ENCODE assay signal across 8 cellular contexts in genomic region chr1:153958111-153958960, GRCh38. TPM values are rescaled to one million over a fixed set of nuclear protein-coding genes. Genes with fewer than 3 reads are reported as not detected.
DNase-seq lines count a peak whose midpoint lies in the region; FAIRE-seq and TF ChIP-seq lines count a peak whose summit lies in the region.

Gene CRTC2 (minus strand): TSS chr1:153958612. CDS start chr1:153958497, 115 bp downstream.

- H2AFZ ChIP-seq in neuronal stem cell (ENCODE audit: low read length), result peak within 1 kb of the TSS; percentile 90

- H3K27ac Mint-ChIP-seq in HFFc6, result peak within 1 kb of the TSS; percentile 72
- peak within 1 kb of the TSS; percentile 92 for H3K27ac Mint-ChIP-seq in activated naive CD4-positive, alpha-beta T cell treated with anti-CD3 and anti-CD28 coated beads for 36 hours

- H4K91ac ChIP-seq in neuronal stem cell (ENCODE audit: low read depth, low read length, poor library complexity), result no peak within 1 kb of the TSS

- peak within 1 kb of the TSS; percentile 43 for H2BK5ac ChIP-seq in neuronal stem cell (ENCODE audit: low read length)

- intact Hi-C loops in activated naive CD4-positive, alpha-beta T cell treated with anti-CD3 and anti-CD28 coated beads for 36 hours (cut with micrococcal nuclease), result loop anchor here (1.0 to 5.0 kb wide), 9 partner anchors 9 to 314 kb away; partner anchors contain the start of genes CREB3L4, HAX1, INTS3 and JTB

- H3K23ac ChIP-seq in neuronal stem cell (ENCODE audit: low read depth, low read length, poor library complexity), result peak within 1 kb of the TSS; percentile 95

- H3K18ac ChIP-seq in neuronal stem cell (ENCODE audit: low read length), result peak within 1 kb of the TSS; percentile 97

- H4K8ac ChIP-seq in neuronal stem cell (ENCODE audit: low read depth, low read length), result no peak within 1 kb of the TSS

- no peak within 1 kb of the TSS for H2AK5ac ChIP-seq in neuronal stem cell (ENCODE audit: low read depth, low read length)

- H3K14ac ChIP-seq in neuronal stem cell (ENCODE audit: low read length), result peak within 1 kb of the TSS; percentile 72

- CTCF ChIA-PET in activated naive CD4-positive, alpha-beta T cell treated with anti-CD3 and anti-CD28 coated beads for 36 hours (lab: Charles Lee), result interaction anchor here (1.3 kb wide), 3 partner anchors 12 to 31 kb away, joined by 4 to 7 read pairs (median 5); partner anchors contain the start of genes DENND4B and RAB13

- no peak within 1 kb of the TSS for H3K4ac ChIP-seq in neuronal stem cell (ENCODE audit: low read length)

- peaks cover 18% of the 10 kb centered on the region for H3K79me1 ChIP-seq in neuronal stem cell (ENCODE audit: low read depth, low read length)

- no peaks in the 10 kb centered on the region for H3K9me3 Mint-ChIP-seq in HFFc6
- H3K9me3 Mint-ChIP-seq in activated naive CD4-positive, alpha-beta T cell treated with anti-CD3 and anti-CD28 coated beads for 36 hours, result no peaks in the 10 kb centered on the region

- H2BK12ac ChIP-seq in neuronal stem cell (ENCODE audit: low read length), result no peak within 1 kb of the TSS

- H2BK15ac ChIP-seq in neuronal stem cell (ENCODE audit: low read length), result no peak within 1 kb of the TSS

- H3K4me3 Mint-ChIP-seq in HFFc6, result peak within 1 kb of the TSS; percentile 97
- H3K4me3 Mint-ChIP-seq in activated naive CD4-positive, alpha-beta T cell treated with anti-CD3 and anti-CD28 coated beads for 36 hours, result peak within 1 kb of the TSS; percentile 86

- no peaks in the 10 kb centered on the region for H3K9me3 ChIP-seq in neuronal stem cell (replicated peaks in 1 of 2; ENCODE audit: control insufficient read depth in 2 of 2, insufficient read depth in 1 of 2, low read depth in 1 of 2, low read length in 2 of 2)

- H3K27ac ChIP-seq in neuronal stem cell (replicated peaks; ENCODE audit: low read length), result peak within 1 kb of the TSS; percentile 88

- H3K4me3 ChIP-seq in neuronal stem cell (ENCODE audit: low read length in 2 of 2), result peak within 1 kb of the TSS; percentile 88 to 97

- peak within 1 kb of the TSS; percentile 94 for H3K9ac ChIP-seq in neuronal stem cell (ENCODE audit: low read depth, low read length, poor library complexity)

- peaks cover 63% of the 10 kb centered on the region for H3K4me1 Mint-ChIP-seq in HFFc6 (ENCODE audit: low read depth)
- H3K4me1 Mint-ChIP-seq in activated naive CD4-positive, alpha-beta T cell treated with anti-CD3 and anti-CD28 coated beads for 36 hours (ENCODE audit: low read depth), result peaks cover 53% of the 10 kb centered on the region

- peaks cover 3% of the 10 kb centered on the region; the same call in 1 of the 2 replicates for H3K27me3 Mint-ChIP-seq in HFFc6 (ENCODE audit: insufficient read depth)
- no peaks in the 10 kb centered on the region for H3K27me3 Mint-ChIP-seq in activated naive CD4-positive, alpha-beta T cell treated with anti-CD3 and anti-CD28 coated beads for 36 hours (ENCODE audit: low read depth)

- no peak within 1 kb of the TSS for H2BK120ac ChIP-seq in neuronal stem cell (ENCODE audit: low read depth, low read length)

- no peaks in the 10 kb centered on the region for H3K27me3 ChIP-seq in neuronal stem cell (ENCODE audit: control insufficient read depth in 3 of 3, insufficient read depth in 3 of 3, low read depth in 1 of 3, low read length in 3 of 3)

- DNase-seq in GM04503 (ENCODE audit: low read depth) (peak; percentile 95), HFFc6 (peak; percentile 98), NAMALWA (ENCODE audit: low spot score) (peak; percentile 100), SK-N-DZ (ENCODE audit: low spot score) (peak; percentile 100), frontal cortex (ENCODE audit: low spot score in 2 of 2) (peak; percentile 98 to 99), neuronal stem cell (ENCODE audit: low spot score) (peak; percentile 97)
- peak; percentile 99 for DNase-seq in activated naive CD4-positive, alpha-beta T cell treated with anti-CD3 and anti-CD28 coated beads for 36 hours

- peak within 1 kb of the TSS; percentile 56 for H3K4me2 ChIP-seq in neuronal stem cell (ENCODE audit: insufficient read depth, low read length, poor library complexity, severe bottlenecking)

- H3K36me3 ChIP-seq in neuronal stem cell (replicated peaks in 1 of 2; ENCODE audit: control insufficient read depth in 2 of 2, insufficient read depth in 2 of 2, low read length in 2 of 2), result peaks cover 20 to 51% of the 10 kb centered on the region in 2 donors

- H3K4me1 ChIP-seq in neuronal stem cell (ENCODE audit: control insufficient read depth in 2 of 2, insufficient read depth in 1 of 2, low read depth in 1 of 2, low read length in 2 of 2), result peaks cover 21 to 25% of the 10 kb centered on the region in 2 donors

- TF ChIP-seq CTCF in HFFc6 (IDR thresholded peaks at IDR 0.05) (peak; percentile 22; the same call in 1 of the 2 replicates), subcutaneous adipose tissue (IDR thresholded peaks at IDR 0.05; ENCODE audit: low read depth) (no peak)

- H3K36me3 Mint-ChIP-seq in HFFc6 (ENCODE audit: low read depth), result peaks cover 5% of the 10 kb centered on the region; the same call in 1 of the 2 replicates
- H3K36me3 Mint-ChIP-seq in activated naive CD4-positive, alpha-beta T cell treated with anti-CD3 and anti-CD28 coated beads for 36 hours (ENCODE audit: low read depth), result peaks cover 13% of the 10 kb centered on the region

- WGBS in neuronal stem cell (ENCODE audit: extremely low coverage in 2 of 2, insufficient read length in 2 of 2, insufficient replicate concordance in 1 of 2), 2 donors, result no CpG with 5 or more reads among the region's 75 CpGs

- peak; percentile 36 for FAIRE-seq in frontal cortex (lab: Jason Lieb, UNC)

RNA-seq across cellular contexts. Expression of gene CRTC2, which starts in this region (rescaled TPM):
- total RNA-seq in HFFc6 (2021; fragmentation: NEBNext Ultra II Directional; extraction: Animal tissue kit (Norgen Biotek cat#: 25700)), result 10 to 100 TPM; 22.3 to 31.3 (median 29.1) TPM
- polyA plus RNA-seq in SK-N-DZ (2014; cell fraction: cytosol; rRNA removed), result 16.4 and 20.1 TPM in 2 replicates
- 31.1 and 37.9 TPM in 2 replicates for polyA plus RNA-seq in SK-N-DZ (2014; cell fraction: nucleus; rRNA removed)
- total RNA-seq in activated naive CD4-positive, alpha-beta T cell treated with anti-CD3 and anti-CD28 coated beads for 36 hours, result 10 to 100 TPM; 72.6 to 83.0 TPM
- total RNA-seq in frontal cortex (2.4 TPM), subcutaneous adipose tissue (10 to 100 TPM; 17.7 to 95.5 (median 18.0) TPM)
- 22.5 TPM for polyA plus RNA-seq in neuronal stem cell (2013, experiment 1 of 2)
- polyA plus RNA-seq in neuronal stem cell (2013, experiment 2 of 2), result 21.8 TPM

Comparison
In these comparisons a context has a peak if more than half of its experiments do, and no peak if none do; other contexts are left out.
1. Peak in every context shown above with its lines: DNase-seq, H3K4me3 ChIP-seq and H3K27ac ChIP-seq.